ENCODE assay signal across 2 cellular contexts in genomic region chrX:75273483-75273882, GRCh38.
TF ChIP-seq lines count a peak whose summit lies in the region.

No MANE protein-coding gene starts in this region.

TF ChIP-seq in K562, 482 proteins besides CTCF, POLR2A, EP300 and RAD21:
- TF ChIP-seq ZKSCAN8 (CRISPR knock-in tag; IDR thresholded peaks at IDR 0.05): no peak
- TF ChIP-seq BMI1 (IDR thresholded peaks at IDR 0.05; ENCODE audit: low read length): 0 out of 2 replicates have a peak, but pooled peaks have one; percentile 59
- TF ChIP-seq FOXJ2 (tag; IDR thresholded peaks at IDR 0.05): peak; percentile 92
- TF ChIP-seq MYBL2 (IDR thresholded peaks at IDR 0.05; ENCODE audit: low read depth): no peak
- no peak for TF ChIP-seq MYBL2 (CRISPR knock-in tag; IDR thresholded peaks at IDR 0.05; ENCODE audit: borderline replicate concordance)
- TF ChIP-seq, protein P1, sequence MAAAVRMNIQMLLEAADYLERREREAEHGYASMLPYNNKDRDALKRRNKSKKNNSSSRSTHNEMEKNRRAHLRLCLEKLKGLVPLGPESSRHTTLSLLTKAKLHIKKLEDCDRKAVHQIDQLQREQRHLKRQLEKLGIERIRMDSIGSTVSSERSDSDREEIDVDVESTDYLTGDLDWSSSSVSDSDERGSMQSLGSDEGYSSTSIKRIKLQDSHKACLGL (CRISPR knock-in tag; IDR thresholded peaks at IDR 0.05; ENCODE audit: borderline replicate concordance, poor library complexity, severe bottlenecking): no peak
- no peak for TF ChIP-seq NFE2 (IDR thresholded peaks at IDR 0.05; ENCODE audit: low read depth)
- no peak for TF ChIP-seq FOXA3 (CRISPR knock-in tag; conservative IDR thresholded peaks at IDR 0.05 in 1 of 2, IDR thresholded peaks at IDR 0.05 in 1 of 2)
- no peak for TF ChIP-seq NCOA4 (IDR thresholded peaks at IDR 0.05; ENCODE audit: partially characterized antibody)
- TF ChIP-seq ZC3H11A (IDR thresholded peaks at IDR 0.05; ENCODE audit: low read depth, low read length): no peak
- no peak for TF ChIP-seq TAL1 (IDR thresholded peaks at IDR 0.05)
- TF ChIP-seq RFX1 (IDR thresholded peaks at IDR 0.05): peak; percentile 85
- TF ChIP-seq PRMT5 (CRISPR knock-in tag; IDR thresholded peaks at IDR 0.05): no peak

TF ChIP-seq in HepG2, 621 proteins besides CTCF, POLR2A, EP300 and RAD21:
- TF ChIP-seq, protein P2, sequence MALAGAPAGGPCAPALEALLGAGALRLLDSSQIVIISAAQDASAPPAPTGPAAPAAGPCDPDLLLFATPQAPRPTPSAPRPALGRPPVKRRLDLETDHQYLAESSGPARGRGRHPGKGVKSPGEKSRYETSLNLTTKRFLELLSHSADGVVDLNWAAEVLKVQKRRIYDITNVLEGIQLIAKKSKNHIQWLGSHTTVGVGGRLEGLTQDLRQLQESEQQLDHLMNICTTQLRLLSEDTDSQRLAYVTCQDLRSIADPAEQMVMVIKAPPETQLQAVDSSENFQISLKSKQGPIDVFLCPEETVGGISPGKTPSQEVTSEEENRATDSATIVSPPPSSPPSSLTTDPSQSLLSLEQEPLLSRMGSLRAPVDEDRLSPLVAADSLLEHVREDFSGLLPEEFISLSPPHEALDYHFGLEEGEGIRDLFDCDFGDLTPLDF (CRISPR knock-in tag; IDR thresholded peaks at IDR 0.05): no peak
- no peak for TF ChIP-seq SP140L (CRISPR knock-in tag; IDR thresholded peaks at IDR 0.05; ENCODE audit: borderline replicate concordance)
- TF ChIP-seq CEBPG (CRISPR knock-in tag; IDR thresholded peaks at IDR 0.05): no peak
- no peak for TF ChIP-seq SYNCRIP (IDR thresholded peaks at IDR 0.05; ENCODE audit: insufficient read depth, low read depth, low read length)
- peak; percentile 46; the same call in 1 of the 2 replicates for TF ChIP-seq RFX3 (CRISPR knock-in tag; IDR thresholded peaks at IDR 0.05)
- TF ChIP-seq, protein P3, sequence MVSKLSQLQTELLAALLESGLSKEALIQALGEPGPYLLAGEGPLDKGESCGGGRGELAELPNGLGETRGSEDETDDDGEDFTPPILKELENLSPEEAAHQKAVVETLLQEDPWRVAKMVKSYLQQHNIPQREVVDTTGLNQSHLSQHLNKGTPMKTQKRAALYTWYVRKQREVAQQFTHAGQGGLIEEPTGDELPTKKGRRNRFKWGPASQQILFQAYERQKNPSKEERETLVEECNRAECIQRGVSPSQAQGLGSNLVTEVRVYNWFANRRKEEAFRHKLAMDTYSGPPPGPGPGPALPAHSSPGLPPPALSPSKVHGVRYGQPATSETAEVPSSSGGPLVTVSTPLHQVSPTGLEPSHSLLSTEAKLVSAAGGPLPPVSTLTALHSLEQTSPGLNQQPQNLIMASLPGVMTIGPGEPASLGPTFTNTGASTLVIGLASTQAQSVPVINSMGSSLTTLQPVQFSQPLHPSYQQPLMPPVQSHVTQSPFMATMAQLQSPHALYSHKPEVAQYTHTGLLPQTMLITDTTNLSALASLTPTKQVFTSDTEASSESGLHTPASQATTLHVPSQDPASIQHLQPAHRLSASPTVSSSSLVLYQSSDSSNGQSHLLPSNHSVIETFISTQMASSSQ (IDR thresholded peaks at IDR 0.05; ENCODE audit: low read depth): no peak
- TF ChIP-seq, protein P3 (CRISPR knock-in tag; IDR thresholded peaks at IDR 0.05; ENCODE audit: borderline replicate concordance): no peak
- TF ChIP-seq NFATC3 (CRISPR knock-in tag; IDR thresholded peaks at IDR 0.05): no peak
- no peak for TF ChIP-seq AHR (CRISPR knock-in tag; IDR thresholded peaks at IDR 0.05)
- TF ChIP-seq LBX2 (CRISPR knock-in tag; IDR thresholded peaks at IDR 0.05; ENCODE audit: borderline replicate concordance): no peak
- peak; percentile 43; the same call in 1 of the 2 replicates for TF ChIP-seq RFX1 (IDR thresholded peaks at IDR 0.05)
